Comparison of ENCODE assay signal across 8 cellular contexts in genomic region chr6:29752451-29753308, GRCh38. TPM values are rescaled to one million over a fixed set of nuclear protein-coding genes. Genes with fewer than 3 reads are reported as not detected.
DNase-seq lines count a peak whose midpoint lies in the region; ATAC-seq and TF ChIP-seq lines count a peak whose summit lies in the region.

No MANE protein-coding gene starts in this region.

- intact Hi-C loops in adrenal gland (cut with DNase I), result no loop called here
- intact Hi-C loops in heart left ventricle (cut with DNase I), result loop anchor here in 8 of 10 donors (1.0 to 10.0 kb wide), 10 partner anchors 14 to 220 kb away; partner anchors contain the start of genes HLA-F (in 1 of the 8) and MOG (in 1 of the 8)
- intact Hi-C loops in posterior cingulate gyrus (cut with DNase I), result loop anchor here (1.0 to 5.0 kb wide), 2 partner anchors 15 to 45 kb away; no protein-coding TSS in a partner anchor
- intact Hi-C loops in upper lobe of right lung (cut with DNase I), result no loop called here

- H3K27ac ChIP-seq in adrenal gland (peak overlapping the region; percentile 59 to 97 (median 96)), heart left ventricle (peak overlapping the region; percentile 74 to 97 (median 95)), upper lobe of right lung (peak overlapping the region; percentile 93)

- ATAC-seq in heart left ventricle, result peak; percentile 72 to 87 (median 86)
- peak; percentile 90 for ATAC-seq in upper lobe of right lung

- TF ChIP-seq CTCF in adrenal gland (IDR thresholded peaks at IDR 0.05) (peak; percentile 81 to 99 (median 95)), heart left ventricle (IDR thresholded peaks at IDR 0.05) (peak; percentile 87 to 100 (median 92)), upper lobe of right lung (IDR thresholded peaks at IDR 0.05) (peak; percentile 92)

- H3K4me1 ChIP-seq in adrenal gland (replicated peaks in 1 of 2), result peaks cover 13 to 16% of the 10 kb centered on the region in 2 donors
- H3K4me1 ChIP-seq in heart left ventricle, result peaks cover 0 to 34% (median 28%) of the 10 kb centered on the region in 12 donors
- peaks cover 31% of the 10 kb centered on the region for H3K4me1 ChIP-seq in upper lobe of right lung

- TF ChIP-seq POLR2A in adrenal gland (IDR thresholded peaks at IDR 0.05), result peak in 1 of 2 donors; percentile 76
- TF ChIP-seq POLR2A in heart left ventricle (IDR thresholded peaks at IDR 0.05), result peak in 1 of 2 donors; percentile 55

- H3K9me3 ChIP-seq in MG63 (no peaks in the 10 kb centered on the region), adrenal gland (replicated peaks in 1 of 3) (no peaks in the 10 kb centered on the region), heart left ventricle (no peaks in the 10 kb centered on the region), upper lobe of right lung (no peaks in the 10 kb centered on the region)

- no peaks in the 10 kb centered on the region for H3K36me3 ChIP-seq in H7 (replicated peaks; ENCODE audit: control insufficient read depth, insufficient read depth, low read length)
- H3K36me3 ChIP-seq in MG63, result no peaks in the 10 kb centered on the region
- no peaks in the 10 kb centered on the region for H3K36me3 ChIP-seq in adrenal gland (replicated peaks in 1 of 2)
- H3K36me3 ChIP-seq in heart left ventricle, result no peaks in the 10 kb centered on the region
- H3K36me3 ChIP-seq in upper lobe of right lung, result no peaks in the 10 kb centered on the region

- WGBS in adrenal gland, 4 donors, result 0 to 1% (median 0%) methylated on average over 16 to 64 of the region's 64 CpGs
- 0 to 1% (median 1%) methylated on average over 53 to 64 of the region's 64 CpGs for WGBS in heart left ventricle, 4 donors

- DNase-seq in GDM1 (lab: John Stamatoyannopoulos, UW) (peak; percentile 82), H7 (peak; percentile 95), MG63 (peak; percentile 86), SW 1271 (lab: John Stamatoyannopoulos, UW) (peak; percentile 93 to 96), adrenal gland (peak; percentile 88 to 95 (median 93)), heart left ventricle (peak; percentile 90 to 93 (median 93)), posterior cingulate gyrus (peak; percentile 70 to 95 (median 80)), upper lobe of right lung (peak; percentile 94)

- H3K27me3 ChIP-seq in H7 (ENCODE audit: control insufficient read depth, insufficient read depth, low read length) (peaks cover 46% of the 10 kb centered on the region), MG63 (no peaks in the 10 kb centered on the region), adrenal gland (no peaks in the 10 kb centered on the region), heart left ventricle (no peaks in the 10 kb centered on the region), upper lobe of right lung (no peaks in the 10 kb centered on the region)

- H3K4me3 ChIP-seq in H7 (ENCODE audit: insufficient read depth, low read depth, low read length) (peak overlapping the region; percentile 72), MG63 (peak overlapping the region; percentile 66), adrenal gland (peak overlapping the region; percentile 40 to 92 (median 74)), heart left ventricle (peak overlapping the region; percentile 44 to 84 (median 72)), upper lobe of right lung (peak overlapping the region; percentile 61)

RNA-seq across cellular contexts. Expression of gene HLA-F, which starts 29.4 kb away (rescaled TPM):
- 3.6 and 3.8 TPM in 2 replicates for total RNA-seq in H7 (2014; rRNA removed; shearing (Covaris generic))
- total RNA-seq in MG63 (2014; rRNA removed; shearing (Covaris generic); ENCODE audit: low replicate concordance), result 8.0 and 12.9 TPM in 2 replicates
- total RNA-seq in adrenal gland, result 100 to 1,000 TPM in 2 of 8 donors, 10 to 100 TPM in 6; 53.0 to 145 (median 85.0) TPM
- polyA plus RNA-seq in adrenal gland, result 100 to 1,000 TPM in 2 of 3 donors, 10 to 100 TPM in 1; 15.9 to 285 (median 171) TPM
- 100 to 1,000 TPM in 1 of 9 donors, 10 to 100 TPM in 8; 23.1 to 228 (median 34.7) TPM for total RNA-seq in heart left ventricle
- 10 to 100 TPM; 44.2 to 44.6 TPM for polyA plus RNA-seq in heart left ventricle
- 157 TPM for total RNA-seq in upper lobe of right lung

Comparison
In these comparisons a context has a peak if more than half of its experiments do, and no peak if none do; other contexts are left out.
1. Peak in every context shown above with its lines: DNase-seq, ATAC-seq, H3K4me3 ChIP-seq and H3K27ac ChIP-seq.
2. intact Hi-C loops: an anchor here in heart left ventricle (1.0 to 10.0 kb wide) and posterior cingulate gyrus (1.0 to 5.0 kb wide); none called in adrenal gland and upper lobe of right lung.